In the genomic region with DNA sequence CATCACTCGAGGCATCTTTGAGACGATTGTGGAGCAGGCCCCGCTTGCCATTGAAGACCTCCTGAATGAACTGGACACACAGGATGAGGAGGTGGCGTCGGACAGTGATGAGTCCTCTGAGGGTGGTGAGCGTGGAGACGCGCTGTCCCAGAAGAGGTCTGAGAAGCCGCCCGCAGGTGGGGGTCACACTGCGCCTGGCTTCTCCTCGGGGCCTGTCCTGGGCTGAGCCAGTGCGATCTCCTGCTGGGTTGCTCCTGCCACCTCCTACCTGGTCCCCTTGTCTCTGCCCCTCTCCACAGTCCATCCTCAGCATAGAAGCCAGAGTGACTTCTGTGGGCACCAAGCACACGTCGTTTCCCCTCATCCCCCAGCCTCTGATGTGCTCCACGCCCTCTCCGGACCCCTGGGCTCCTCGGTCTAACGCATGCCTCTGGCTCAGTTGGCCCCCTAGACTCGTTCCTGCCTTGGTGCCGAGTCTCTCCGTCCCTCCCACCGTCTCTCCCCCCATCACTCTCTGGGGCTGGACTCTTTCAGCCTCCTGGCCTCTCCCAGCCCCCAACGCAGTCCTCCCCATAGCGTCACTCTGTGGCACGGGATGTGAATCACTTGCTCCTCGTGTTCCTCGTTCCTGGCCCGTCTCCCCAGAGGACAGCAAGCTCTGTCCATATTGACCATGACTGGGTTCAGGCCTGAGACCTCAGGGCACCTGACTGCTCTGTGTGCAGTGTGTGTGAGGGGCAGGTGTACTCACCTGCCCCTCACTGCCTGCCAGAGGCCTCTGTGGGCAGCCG, we compare ENCODE assay signal across 23 cellular contexts.
"Had no signal": no experiment of that assay in that cellular context is flagged by ENCODE, and none has a peak within 500 bp of the region (broad histone marks: within the 10 kb centered on the region; RNA-seq: fewer than 3 reads in every experiment).

No MANE protein-coding gene starts in this region.

- H3K4me3 ChIP-seq: left lung, ovary, prostate gland, testis, vagina had no signal

- H3K9me3 ChIP-seq: left lung, ovary, prostate gland, testis, vagina had no signal

- H3K27me3 Mint-ChIP-seq: activated CD4-positive, alpha-beta T cell treated with anti-CD3 and anti-CD28 coated beads, Interleukin-2, amount 10 ng/mL, durations not matched to agents 7 days and 5 days; activated naive CD8-positive, alpha-beta T cell treated with anti-CD3 and anti-CD28 coated beads, Interleukin-2, amount 50 U/mL, for 24 hours; naive thymus-derived CD8-positive, alpha-beta T cell; T-cell; type B pancreatic cell had no signal

- ATAC-seq: activated naive CD8-positive, alpha-beta T cell treated with anti-CD3 and anti-CD28 coated beads, Interleukin-2, amount 50 U/mL, for 24 hours; activated T-cell treated with anti-CD3 and anti-CD28 coated beads, Interleukin-2, amount 50 U/mL, for 4 hours; foreskin keratinocyte; left lung; naive thymus-derived CD8-positive, alpha-beta T cell; T-cell had no signal

- DNase-seq: activated CD4-positive, alpha-beta T cell treated with anti-CD3 and anti-CD28 coated beads, Interleukin-2, amount 10 ng/mL, durations not matched to agents 7 days and 5 days; activated CD4-positive, CD25-positive, alpha-beta regulatory T cell treated with anti-CD3 and anti-CD28 coated beads, Interleukin-2, amount 50 U/mL, for 72 hours; activated naive CD4-positive, alpha-beta T cell; activated naive CD8-positive, alpha-beta T cell treated with anti-CD3 and anti-CD28 coated beads, Interleukin-2, amount 50 U/mL, for 24 hours; activated T-cell treated with anti-CD3 and anti-CD28 coated beads, Interleukin-2, amount 50 U/mL, for 4 hours; cortex of kidney; effector CD4-positive, alpha-beta T cell; erythroblast; foreskin keratinocyte; left lung; naive thymus-derived CD8-positive, alpha-beta T cell; ovary; stimulated activated CD4-positive, alpha-beta T cell treated with anti-CD3 and anti-CD28 coated beads, Interleukin-4, amount 100 ng/mL, for 4 hours; T-cell; testis had no signal

- H3K4me1 ChIP-seq: foreskin keratinocyte, left lung, prostate gland, vagina had no signal

- H3K27me3 ChIP-seq: foreskin keratinocyte, left lung, ovary, testis, vagina had no signal

- H3K27ac ChIP-seq: foreskin keratinocyte, left lung, ovary, prostate gland, testis, vagina, VCaP had no signal

- H3K4me1 Mint-ChIP-seq: activated CD4-positive, alpha-beta T cell treated with anti-CD3 and anti-CD28 coated beads, Interleukin-2, amount 10 ng/mL, durations not matched to agents 7 days and 5 days; activated naive CD8-positive, alpha-beta T cell treated with anti-CD3 and anti-CD28 coated beads, Interleukin-2, amount 50 U/mL, for 24 hours; mesothelial cell of epicardium had no signal

- H3K36me3 ChIP-seq: ovary had no signal

- H3K4me3 Mint-ChIP-seq: activated CD4-positive, alpha-beta T cell treated with anti-CD3 and anti-CD28 coated beads, Interleukin-2, amount 10 ng/mL, durations not matched to agents 7 days and 5 days; activated naive CD8-positive, alpha-beta T cell treated with anti-CD3 and anti-CD28 coated beads, Interleukin-2, amount 50 U/mL, for 24 hours; activated T-cell treated with anti-CD3 and anti-CD28 coated beads, Interleukin-2, amount 50 U/mL, for 4 hours; mesothelial cell of epicardium; naive thymus-derived CD8-positive, alpha-beta T cell; T-cell; T-helper 2 cell treated with Interferon-gamma antibody and Interleukin-4, amounts not matched to agents 5 μg/mL and 100 μg/mL, for 36 hours; type B pancreatic cell had no signal

- FAIRE-seq: endometrium had no signal

- H3K9me3 Mint-ChIP-seq: activated CD4-positive, alpha-beta T cell treated with anti-CD3 and anti-CD28 coated beads, Interleukin-2, amount 10 ng/mL, durations not matched to agents 7 days and 5 days; activated naive CD8-positive, alpha-beta T cell treated with anti-CD3 and anti-CD28 coated beads, Interleukin-2, amount 50 U/mL, for 24 hours; activated T-cell treated with anti-CD3 and anti-CD28 coated beads, Interleukin-2, amount 50 U/mL, for 4 hours; activated T-helper 2 cell treated with anti-CD3 and anti-CD28 coated beads, Interferon-gamma antibody, Interleukin-2, Interleukin-4, amounts not matched to agents 10 μg/mL and 5 μg/mL and 100 μg/mL, durations not matched to agents 14 hours and 24 hours and 36 hours; mesothelial cell of epicardium; naive thymus-derived CD8-positive, alpha-beta T cell; T-cell; T-helper 2 cell treated with Interferon-gamma antibody and Interleukin-4, amounts not matched to agents 5 μg/mL and 100 μg/mL, for 36 hours; type B pancreatic cell had no signal

- H3K27ac Mint-ChIP-seq: activated CD4-positive, alpha-beta T cell treated with anti-CD3 and anti-CD28 coated beads, Interleukin-2, amount 10 ng/mL, durations not matched to agents 7 days and 5 days; activated naive CD8-positive, alpha-beta T cell treated with anti-CD3 and anti-CD28 coated beads, Interleukin-2, amount 50 U/mL, for 24 hours; activated T-helper 2 cell treated with anti-CD3 and anti-CD28 coated beads, Interferon-gamma antibody, Interleukin-2, Interleukin-4, amounts not matched to agents 10 μg/mL and 5 μg/mL and 100 μg/mL, durations not matched to agents 14 hours and 24 hours and 36 hours; mesothelial cell of epicardium; T-cell; T-helper 2 cell treated with Interferon-gamma antibody and Interleukin-4, amounts not matched to agents 5 μg/mL and 100 μg/mL, for 36 hours; type B pancreatic cell had no signal
